Comparison of ENCODE assay signal across 8 cellular contexts in the genomic region with DNA sequence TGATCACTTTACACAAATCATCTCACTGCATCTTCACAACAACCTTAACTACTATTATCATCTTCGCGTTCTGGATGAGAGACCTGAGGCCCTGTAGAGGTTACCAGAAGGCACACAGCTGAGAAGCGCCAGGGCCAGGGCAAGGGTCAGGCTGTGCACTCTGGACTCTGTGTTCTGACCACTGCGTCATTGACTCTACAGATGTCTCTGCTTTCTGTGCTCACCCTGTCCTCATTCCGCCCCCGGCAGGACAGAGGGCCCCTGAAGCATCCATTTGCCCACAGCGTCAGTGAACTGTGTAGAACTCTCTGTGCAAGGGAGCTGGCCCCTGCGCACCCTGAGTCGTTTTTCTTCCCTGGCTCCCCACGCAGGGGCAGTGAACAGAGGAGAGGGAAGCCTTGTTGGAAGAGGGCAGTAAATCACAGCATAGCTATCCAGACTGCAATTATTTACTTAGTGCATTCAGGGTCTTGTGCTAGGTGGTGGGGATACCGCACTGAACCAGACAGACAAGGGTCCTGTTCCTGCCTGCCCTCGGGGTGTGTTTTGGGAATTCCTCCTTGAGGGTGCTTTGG. TPM values are rescaled to one million over a fixed set of nuclear protein-coding genes. Genes with fewer than 3 reads are reported as not detected.
DNase-seq lines count a peak whose midpoint lies in the region; ATAC-seq and TF ChIP-seq lines count a peak whose summit lies in the region.

No MANE protein-coding gene starts in this region.

- H3K27me3 ChIP-seq in HUES48 (ENCODE audit: control insufficient read depth, insufficient read depth, low read length) (no peaks in the 10 kb centered on the region), breast epithelium (peaks cover 0 to 28% of the 10 kb centered on the region in 2 donors)

- ATAC-seq in naive B cell (ENCODE audit: low read depth in 2 of 2) (no peak), GM21390 (IDR thresholded peaks at IDR 0.05; ENCODE audit: unreplicated experiment) (no peak), HG03135 (IDR thresholded peaks at IDR 0.05; ENCODE audit: unreplicated experiment) (no peak), HG03108 (IDR thresholded peaks at IDR 0.05; ENCODE audit: unreplicated experiment) (no peak), GM21360 (IDR thresholded peaks at IDR 0.05; ENCODE audit: unreplicated experiment) (no peak)

- H3K4me3 ChIP-seq in AG10803 (ENCODE audit: low read length) (peak overlapping the region; percentile 72), HUES48 (ENCODE audit: low read depth, low read length) (peak overlapping the region; percentile 86), breast epithelium (peak overlapping the region in 2 of 3 donors; percentile 66 to 72)

- no peak for TF ChIP-seq POLR2A in breast epithelium (IDR thresholded peaks at IDR 0.05)

- H3K9me3 ChIP-seq in HUES48 (ENCODE audit: control insufficient read depth, insufficient read depth, low read length) (peaks cover 19% of the 10 kb centered on the region), breast epithelium (no peaks in the 10 kb centered on the region)

- H3K4me3 Mint-ChIP-seq in naive B cell = peak overlapping the region; percentile 83 to 96 (median 90)

- DNase-seq in AG10803 (ENCODE audit: low read depth) = no peak
- DNase-seq in breast epithelium (ENCODE audit: low spot score in 2 of 2) = no peak
- no peak for DNase-seq in naive B cell

- H3K4me1 ChIP-seq in HUES48 (ENCODE audit: control insufficient read depth, insufficient read depth, low read length) (no peaks in the 10 kb centered on the region), breast epithelium (no peaks in the 10 kb centered on the region)

- H3K27ac Mint-ChIP-seq in naive B cell = peak overlapping the region in 3 of 6 donors; percentile 87 to 94 (median 93)

- no peak for TF ChIP-seq CTCF in AG10803 (conservative IDR thresholded peaks at IDR 0.05; ENCODE audit: low read length)
- no peak for TF ChIP-seq CTCF in breast epithelium (IDR thresholded peaks at IDR 0.05)

- intact Hi-C loops in breast epithelium (cut with DNase I; ENCODE audit: low total_unique reads) = loop anchor here (10.0 kb wide), 1 partner anchor 217 kb away; the partner anchor contains the start of genes PQBP1 and TIMM17B

- peaks cover 15 to 33% (median 20%) of the 10 kb centered on the region in 3 donors for H3K4me1 Mint-ChIP-seq in naive B cell

- H3K27me3 Mint-ChIP-seq in naive B cell = no peaks in the 10 kb centered on the region

- H3K36me3 ChIP-seq in HUES48 (ENCODE audit: control insufficient read depth, insufficient read depth, low read length) (no peaks in the 10 kb centered on the region), breast epithelium (no peaks in the 10 kb centered on the region)

- H3K36me3 Mint-ChIP-seq in naive B cell = no peaks in the 10 kb centered on the region

- no peak overlapping the region for H3K9ac ChIP-seq in HUES48 (ENCODE audit: low read depth, low read length)

- H3K9me3 Mint-ChIP-seq in naive B cell = no peaks in the 10 kb centered on the region

- H3K27ac ChIP-seq in HUES48 (ENCODE audit: low read depth, low read length) (no peak overlapping the region), breast epithelium (no peak overlapping the region)

RNA-seq across cellular contexts. Expression of gene WAS, which starts 6.1 kb away (rescaled TPM):
- total RNA-seq in breast epithelium = 10 to 100 TPM in 1 of 3 donors, 1 to 10 TPM in 2; 2.3 to 12.5 (median 6.0) TPM
- polyA plus RNA-seq in naive B cell (ENCODE audit: low read depth in 6 of 6) = 10 to 100 TPM; 12.7 to 27.8 (median 19.4) TPM

RNA-seq across cellular contexts. Expression of gene SUV39H1, which starts 19.0 kb away (rescaled TPM):
- 1 to 10 TPM; 3.6 to 7.0 (median 5.3) TPM for total RNA-seq in breast epithelium
- polyA plus RNA-seq in naive B cell (ENCODE audit: low read depth in 6 of 6) = 10 to 100 TPM in 3 of 6 donors, 1 to 10 TPM in 3; 6.6 to 13.3 (median 10.1) TPM
